15 cellular contexts compared by ENCODE assay signal in genomic region chr20:49452011-49452482, GRCh38. TPM values are rescaled to one million over a fixed set of nuclear protein-coding genes. Genes with fewer than 3 reads are reported as not detected.
DNase-seq lines count a peak whose midpoint lies in the region; ATAC-seq and TF ChIP-seq lines count a peak whose summit lies in the region.
"Had no signal": no experiment of that assay in that cellular context is flagged by ENCODE, and none has a peak within 500 bp of the region (broad histone marks: within the 10 kb centered on the region; RNA-seq: fewer than 3 reads in every experiment).

No MANE protein-coding gene starts in this region.

- H3K9me3 ChIP-seq in MG63 (no peaks in the 10 kb centered on the region), subcutaneous abdominal adipose tissue (ENCODE audit: control insufficient read depth in 5 of 5, low read length in 5 of 5) (no peaks in the 10 kb centered on the region)
- H3K9me3 ChIP-seq: ovary had no signal

- H3K9me3 Mint-ChIP-seq in brain: peaks cover 0 to 8% (median 5%) of the 10 kb centered on the region in 5 experiments
- H3K9me3 Mint-ChIP-seq: activated CD4-positive, alpha-beta memory T cell treated with anti-CD3 and anti-CD28 coated beads, Interleukin-2, amount 10 ng/mL, durations not matched to agents 7 days and 5 days; stimulated activated memory B cell treated with anti-CD40 and anti-IgM and Interleukin-4, amounts not matched to agents 10 μg/mL and 1 μg/mL and 100 μg/mL, for 72 hours had no signal

- peak overlapping the region in 3 of 5 experiments; percentile 2 to 40 (median 18) for H3K27ac Mint-ChIP-seq in brain
- H3K27ac Mint-ChIP-seq: activated CD4-positive, alpha-beta memory T cell treated with anti-CD3 and anti-CD28 coated beads, Interleukin-2, amount 10 ng/mL, durations not matched to agents 7 days and 5 days; stimulated activated memory B cell treated with anti-CD40 and anti-IgM and Interleukin-4, amounts not matched to agents 10 μg/mL and 1 μg/mL and 100 μg/mL, for 72 hours had no signal

- H3K27me3 ChIP-seq in MG63 (no peaks in the 10 kb centered on the region), subcutaneous abdominal adipose tissue (ENCODE audit: control insufficient read depth in 5 of 5, insufficient read depth in 4 of 5, low read length in 5 of 5) (no peaks in the 10 kb centered on the region)
- H3K27me3 ChIP-seq: ovary had no signal

- H3K4me1 Mint-ChIP-seq in brain: peaks cover 42% of the 10 kb centered on the region
- H3K4me1 Mint-ChIP-seq: activated CD4-positive, alpha-beta memory T cell treated with anti-CD3 and anti-CD28 coated beads, Interleukin-2, amount 10 ng/mL, durations not matched to agents 7 days and 5 days; stimulated activated memory B cell treated with anti-CD40 and anti-IgM and Interleukin-4, amounts not matched to agents 10 μg/mL and 1 μg/mL and 100 μg/mL, for 72 hours had no signal

- H3K27me3 Mint-ChIP-seq in brain: peaks cover 7% of the 10 kb centered on the region

- H3K4me1 ChIP-seq in subcutaneous abdominal adipose tissue (ENCODE audit: control insufficient read depth in 5 of 5, insufficient read depth in 5 of 5, low read length in 5 of 5): peaks cover 6 to 33% (median 23%) of the 10 kb centered on the region in 5 donors

- H3K36me3 Mint-ChIP-seq in brain: peaks cover 8% of the 10 kb centered on the region
- H3K36me3 Mint-ChIP-seq: stimulated activated memory B cell treated with anti-CD40 and anti-IgM and Interleukin-4, amounts not matched to agents 10 μg/mL and 1 μg/mL and 100 μg/mL, for 72 hours had no signal

- DNase-seq in MG63: peak; percentile 98
- DNase-seq in hypothalamus (lab: John Stamatoyannopoulos, UW): peak in 34 of 51 donors; percentile 6 to 75 (median 46)
- DNase-seq in NCI-H82 (lab: John Stamatoyannopoulos, UW): no peak
- DNase-seq in GF-D8 (lab: John Stamatoyannopoulos, UW): no peak
- DNase-seq: activated CD4-positive, alpha-beta memory T cell treated with anti-CD3 and anti-CD28 coated beads, Interleukin-2, amount 10 ng/mL, durations not matched to agents 7 days and 5 days; NCI-H1436; NCI-H524; SIG-M5 had no signal

- ATAC-seq in GM18858 (IDR thresholded peaks at IDR 0.05; ENCODE audit: unreplicated experiment): no peak
- ATAC-seq: stimulated activated memory B cell treated with anti-CD40 and anti-IgM and Interleukin-4, amounts not matched to agents 10 μg/mL and 1 μg/mL and 100 μg/mL, for 72 hours had no signal

- peak overlapping the region; percentile 3 for H3K27ac ChIP-seq in subcutaneous abdominal adipose tissue (ENCODE audit: low read depth, low read length)
- H3K27ac ChIP-seq: C4-2B, epithelial cell of prostate, ovary had no signal

- no peak for TF ChIP-seq CTCF in brain (conservative IDR thresholded peaks at IDR 0.05)

- H3K36me3 ChIP-seq in MG63: peaks cover 38% of the 10 kb centered on the region
- H3K36me3 ChIP-seq in subcutaneous abdominal adipose tissue (ENCODE audit: control insufficient read depth in 5 of 5, insufficient read depth in 5 of 5, low read length in 5 of 5): peaks cover 0 to 2% (median 0%) of the 10 kb centered on the region in 5 donors
- H3K36me3 ChIP-seq: ovary had no signal

- no peak overlapping the region for H3K4me3 Mint-ChIP-seq in brain
- H3K4me3 Mint-ChIP-seq: activated CD4-positive, alpha-beta memory T cell treated with anti-CD3 and anti-CD28 coated beads, Interleukin-2, amount 10 ng/mL, durations not matched to agents 7 days and 5 days; stimulated activated memory B cell treated with anti-CD40 and anti-IgM and Interleukin-4, amounts not matched to agents 10 μg/mL and 1 μg/mL and 100 μg/mL, for 72 hours had no signal

- no peak overlapping the region for H3K9ac ChIP-seq in subcutaneous abdominal adipose tissue (ENCODE audit: low read length in 5 of 5)

- no peak overlapping the region for H3K4me3 ChIP-seq in MG63
- H3K4me3 ChIP-seq in subcutaneous abdominal adipose tissue (ENCODE audit: low read depth in 1 of 5, low read length in 5 of 5): no peak overlapping the region
- H3K4me3 ChIP-seq: ovary had no signal

RNA-seq across cellular contexts. Expression of gene KCNB1, which starts 30.4 kb away (rescaled TPM):
- total RNA-seq in MG63 (2014; rRNA removed; shearing (Covaris generic); ENCODE audit: low replicate concordance): 6.5 and 7.0 TPM in 2 replicates
- 8.4 TPM for polyA plus RNA-seq in brain (ENCODE audit: insufficient read depth, low read depth, low replicate concordance)

Comparison
In these comparisons a context has a peak if more than half of its experiments do, and no peak if none do; other contexts are left out.
1. DNase-seq: peak in MG63 (single experiment) and hypothalamus (34 of 51); none in NCI-H82 (single experiment) and GF-D8 (single experiment).